ENCODE assay signal across 1 cellular context in genomic region chr15:92903956-92904831, GRCh38.
A peak's percentile ranks its signal among the peaks of the same experiment; 100 is the strongest.
TF ChIP-seq lines count a peak whose summit lies in the region.

No MANE protein-coding gene starts in this region.

TF ChIP-seq in K562, 482 proteins besides CTCF, POLR2A, EP300 and RAD21 (continued from another document and continues in another):
- TF ChIP-seq, protein P1, sequence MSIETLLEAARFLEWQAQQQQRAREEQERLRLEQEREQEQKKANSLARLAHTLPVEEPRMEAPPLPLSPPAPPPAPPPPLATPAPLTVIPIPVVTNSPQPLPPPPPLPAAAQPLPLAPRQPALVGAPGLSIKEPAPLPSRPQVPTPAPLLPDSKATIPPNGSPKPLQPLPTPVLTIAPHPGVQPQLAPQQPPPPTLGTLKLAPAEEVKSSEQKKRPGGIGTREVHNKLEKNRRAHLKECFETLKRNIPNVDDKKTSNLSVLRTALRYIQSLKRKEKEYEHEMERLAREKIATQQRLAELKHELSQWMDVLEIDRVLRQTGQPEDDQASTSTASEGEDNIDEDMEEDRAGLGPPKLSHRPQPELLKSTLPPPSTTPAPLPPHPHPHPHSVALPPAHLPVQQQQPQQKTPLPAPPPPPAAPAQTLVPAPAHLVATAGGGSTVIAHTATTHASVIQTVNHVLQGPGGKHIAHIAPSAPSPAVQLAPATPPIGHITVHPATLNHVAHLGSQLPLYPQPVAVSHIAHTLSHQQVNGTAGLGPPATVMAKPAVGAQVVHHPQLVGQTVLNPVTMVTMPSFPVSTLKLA (conservative IDR thresholded peaks at IDR 0.05) = peak; percentile 90 to 94
- TF ChIP-seq ZBTB17 (CRISPR knock-in tag; IDR thresholded peaks at IDR 0.05) (peak; percentile 94), ZNF324 (CRISPR knock-in tag; IDR thresholded peaks at IDR 0.05) (peak; percentile 41), TCF7L2 (IDR thresholded peaks at IDR 0.05; ENCODE audit: low read depth, low read length) (peak; percentile 85), NR0B1 (IDR thresholded peaks at IDR 0.05; ENCODE audit: partially characterized antibody) (no peak), AFF4 (CRISPR knock-in tag; IDR thresholded peaks at IDR 0.05) (peak; percentile 94), ETV6 (IDR thresholded peaks at IDR 0.05; ENCODE audit: borderline replicate concordance in 1 of 2, low read depth in 2 of 2, low read length in 1 of 2) (no peak), ETV6 (CRISPR knock-in tag; IDR thresholded peaks at IDR 0.05; ENCODE audit: borderline replicate concordance) (no peak), ZNF444 (CRISPR knock-in tag; IDR thresholded peaks at IDR 0.05) (no peak), ASH1L (IDR thresholded peaks at IDR 0.05; ENCODE audit: borderline replicate concordance, low read depth, partially characterized antibody) (no peak), NRF1 (conservative IDR thresholded peaks at IDR 0.05 in 1 of 2, IDR thresholded peaks at IDR 0.05 in 1 of 2) (peak; percentile 97 to 98), HNRNPK (IDR thresholded peaks at IDR 0.05; ENCODE audit: low read depth, low read length, poor library complexity, severe bottlenecking) (no peak), E2F6 (IDR thresholded peaks at IDR 0.05; ENCODE audit: borderline replicate concordance in 1 of 2, extremely low read depth in 1 of 2, insufficient read depth in 1 of 2, insufficient read length in 1 of 2, low read depth in 1 of 2, low read length in 1 of 2, poor library complexity in 1 of 2, severe bottlenecking in 1 of 2) (peak in 1 of 2 experiments; percentile 42), KLF13 (tag; IDR thresholded peaks at IDR 0.05; ENCODE audit: borderline replicate concordance, low read depth) (peak; percentile 61; the same call in 1 of the 2 replicates), KDM2B (CRISPR knock-in tag; IDR thresholded peaks at IDR 0.05) (0 out of 2 replicates have a peak, but pooled peaks have one; percentile 45), ZNF140 (CRISPR knock-in tag; IDR thresholded peaks at IDR 0.05) (no peak), FOXP1 (CRISPR knock-in tag; IDR thresholded peaks at IDR 0.05) (peak; percentile 90), RNF2 (IDR thresholded peaks at IDR 0.05) (peak; percentile 78), CSDE1 (IDR thresholded peaks at IDR 0.05) (peak in 1 of 2 experiments; percentile 69; a peak in 2 of 4 replicates)
- TF ChIP-seq, protein P2, sequence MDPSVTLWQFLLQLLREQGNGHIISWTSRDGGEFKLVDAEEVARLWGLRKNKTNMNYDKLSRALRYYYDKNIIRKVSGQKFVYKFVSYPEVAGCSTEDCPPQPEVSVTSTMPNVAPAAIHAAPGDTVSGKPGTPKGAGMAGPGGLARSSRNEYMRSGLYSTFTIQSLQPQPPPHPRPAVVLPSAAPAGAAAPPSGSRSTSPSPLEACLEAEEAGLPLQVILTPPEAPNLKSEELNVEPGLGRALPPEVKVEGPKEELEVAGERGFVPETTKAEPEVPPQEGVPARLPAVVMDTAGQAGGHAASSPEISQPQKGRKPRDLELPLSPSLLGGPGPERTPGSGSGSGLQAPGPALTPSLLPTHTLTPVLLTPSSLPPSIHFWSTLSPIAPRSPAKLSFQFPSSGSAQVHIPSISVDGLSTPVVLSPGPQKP (CRISPR knock-in tag; IDR thresholded peaks at IDR 0.05) = no peak
- TF ChIP-seq, protein P3, sequence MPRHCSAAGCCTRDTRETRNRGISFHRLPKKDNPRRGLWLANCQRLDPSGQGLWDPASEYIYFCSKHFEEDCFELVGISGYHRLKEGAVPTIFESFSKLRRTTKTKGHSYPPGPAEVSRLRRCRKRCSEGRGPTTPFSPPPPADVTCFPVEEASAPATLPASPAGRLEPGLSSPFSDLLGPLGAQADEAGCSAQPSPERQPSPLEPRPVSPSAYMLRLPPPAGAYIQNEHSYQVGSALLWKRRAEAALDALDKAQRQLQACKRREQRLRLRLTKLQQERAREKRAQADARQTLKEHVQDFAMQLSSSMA (CRISPR knock-in tag; IDR thresholded peaks at IDR 0.05) = no peak
- TF ChIP-seq, protein P4, sequence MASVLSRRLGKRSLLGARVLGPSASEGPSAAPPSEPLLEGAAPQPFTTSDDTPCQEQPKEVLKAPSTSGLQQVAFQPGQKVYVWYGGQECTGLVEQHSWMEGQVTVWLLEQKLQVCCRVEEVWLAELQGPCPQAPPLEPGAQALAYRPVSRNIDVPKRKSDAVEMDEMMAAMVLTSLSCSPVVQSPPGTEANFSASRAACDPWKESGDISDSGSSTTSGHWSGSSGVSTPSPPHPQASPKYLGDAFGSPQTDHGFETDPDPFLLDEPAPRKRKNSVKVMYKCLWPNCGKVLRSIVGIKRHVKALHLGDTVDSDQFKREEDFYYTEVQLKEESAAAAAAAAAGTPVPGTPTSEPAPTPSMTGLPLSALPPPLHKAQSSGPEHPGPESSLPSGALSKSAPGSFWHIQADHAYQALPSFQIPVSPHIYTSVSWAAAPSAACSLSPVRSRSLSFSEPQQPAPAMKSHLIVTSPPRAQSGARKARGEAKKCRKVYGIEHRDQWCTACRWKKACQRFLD (CRISPR knock-in tag; IDR thresholded peaks at IDR 0.05) = peak; percentile 98
- TF ChIP-seq, protein P5, sequence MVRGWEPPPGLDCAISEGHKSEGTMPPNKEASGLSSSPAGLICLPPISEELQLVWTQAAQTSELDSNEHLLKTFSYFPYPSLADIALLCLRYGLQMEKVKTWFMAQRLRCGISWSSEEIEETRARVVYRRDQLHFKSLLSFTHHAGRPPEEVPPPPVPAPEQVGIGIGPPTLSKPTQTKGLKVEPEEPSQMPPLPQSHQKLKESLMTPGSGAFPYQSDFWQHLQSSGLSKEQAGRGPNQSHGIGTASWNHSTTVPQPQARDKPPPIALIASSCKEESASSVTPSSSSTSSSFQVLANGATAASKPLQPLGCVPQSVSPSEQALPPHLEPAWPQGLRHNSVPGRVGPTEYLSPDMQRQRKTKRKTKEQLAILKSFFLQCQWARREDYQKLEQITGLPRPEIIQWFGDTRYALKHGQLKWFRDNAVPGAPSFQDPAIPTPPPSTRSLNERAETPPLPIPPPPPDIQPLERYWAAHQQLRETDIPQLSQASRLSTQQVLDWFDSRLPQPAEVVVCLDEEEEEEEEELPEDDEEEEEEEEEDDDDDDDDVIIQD (CRISPR knock-in tag; IDR thresholded peaks at IDR 0.05) = no peak
- TF ChIP-seq, protein P6, sequence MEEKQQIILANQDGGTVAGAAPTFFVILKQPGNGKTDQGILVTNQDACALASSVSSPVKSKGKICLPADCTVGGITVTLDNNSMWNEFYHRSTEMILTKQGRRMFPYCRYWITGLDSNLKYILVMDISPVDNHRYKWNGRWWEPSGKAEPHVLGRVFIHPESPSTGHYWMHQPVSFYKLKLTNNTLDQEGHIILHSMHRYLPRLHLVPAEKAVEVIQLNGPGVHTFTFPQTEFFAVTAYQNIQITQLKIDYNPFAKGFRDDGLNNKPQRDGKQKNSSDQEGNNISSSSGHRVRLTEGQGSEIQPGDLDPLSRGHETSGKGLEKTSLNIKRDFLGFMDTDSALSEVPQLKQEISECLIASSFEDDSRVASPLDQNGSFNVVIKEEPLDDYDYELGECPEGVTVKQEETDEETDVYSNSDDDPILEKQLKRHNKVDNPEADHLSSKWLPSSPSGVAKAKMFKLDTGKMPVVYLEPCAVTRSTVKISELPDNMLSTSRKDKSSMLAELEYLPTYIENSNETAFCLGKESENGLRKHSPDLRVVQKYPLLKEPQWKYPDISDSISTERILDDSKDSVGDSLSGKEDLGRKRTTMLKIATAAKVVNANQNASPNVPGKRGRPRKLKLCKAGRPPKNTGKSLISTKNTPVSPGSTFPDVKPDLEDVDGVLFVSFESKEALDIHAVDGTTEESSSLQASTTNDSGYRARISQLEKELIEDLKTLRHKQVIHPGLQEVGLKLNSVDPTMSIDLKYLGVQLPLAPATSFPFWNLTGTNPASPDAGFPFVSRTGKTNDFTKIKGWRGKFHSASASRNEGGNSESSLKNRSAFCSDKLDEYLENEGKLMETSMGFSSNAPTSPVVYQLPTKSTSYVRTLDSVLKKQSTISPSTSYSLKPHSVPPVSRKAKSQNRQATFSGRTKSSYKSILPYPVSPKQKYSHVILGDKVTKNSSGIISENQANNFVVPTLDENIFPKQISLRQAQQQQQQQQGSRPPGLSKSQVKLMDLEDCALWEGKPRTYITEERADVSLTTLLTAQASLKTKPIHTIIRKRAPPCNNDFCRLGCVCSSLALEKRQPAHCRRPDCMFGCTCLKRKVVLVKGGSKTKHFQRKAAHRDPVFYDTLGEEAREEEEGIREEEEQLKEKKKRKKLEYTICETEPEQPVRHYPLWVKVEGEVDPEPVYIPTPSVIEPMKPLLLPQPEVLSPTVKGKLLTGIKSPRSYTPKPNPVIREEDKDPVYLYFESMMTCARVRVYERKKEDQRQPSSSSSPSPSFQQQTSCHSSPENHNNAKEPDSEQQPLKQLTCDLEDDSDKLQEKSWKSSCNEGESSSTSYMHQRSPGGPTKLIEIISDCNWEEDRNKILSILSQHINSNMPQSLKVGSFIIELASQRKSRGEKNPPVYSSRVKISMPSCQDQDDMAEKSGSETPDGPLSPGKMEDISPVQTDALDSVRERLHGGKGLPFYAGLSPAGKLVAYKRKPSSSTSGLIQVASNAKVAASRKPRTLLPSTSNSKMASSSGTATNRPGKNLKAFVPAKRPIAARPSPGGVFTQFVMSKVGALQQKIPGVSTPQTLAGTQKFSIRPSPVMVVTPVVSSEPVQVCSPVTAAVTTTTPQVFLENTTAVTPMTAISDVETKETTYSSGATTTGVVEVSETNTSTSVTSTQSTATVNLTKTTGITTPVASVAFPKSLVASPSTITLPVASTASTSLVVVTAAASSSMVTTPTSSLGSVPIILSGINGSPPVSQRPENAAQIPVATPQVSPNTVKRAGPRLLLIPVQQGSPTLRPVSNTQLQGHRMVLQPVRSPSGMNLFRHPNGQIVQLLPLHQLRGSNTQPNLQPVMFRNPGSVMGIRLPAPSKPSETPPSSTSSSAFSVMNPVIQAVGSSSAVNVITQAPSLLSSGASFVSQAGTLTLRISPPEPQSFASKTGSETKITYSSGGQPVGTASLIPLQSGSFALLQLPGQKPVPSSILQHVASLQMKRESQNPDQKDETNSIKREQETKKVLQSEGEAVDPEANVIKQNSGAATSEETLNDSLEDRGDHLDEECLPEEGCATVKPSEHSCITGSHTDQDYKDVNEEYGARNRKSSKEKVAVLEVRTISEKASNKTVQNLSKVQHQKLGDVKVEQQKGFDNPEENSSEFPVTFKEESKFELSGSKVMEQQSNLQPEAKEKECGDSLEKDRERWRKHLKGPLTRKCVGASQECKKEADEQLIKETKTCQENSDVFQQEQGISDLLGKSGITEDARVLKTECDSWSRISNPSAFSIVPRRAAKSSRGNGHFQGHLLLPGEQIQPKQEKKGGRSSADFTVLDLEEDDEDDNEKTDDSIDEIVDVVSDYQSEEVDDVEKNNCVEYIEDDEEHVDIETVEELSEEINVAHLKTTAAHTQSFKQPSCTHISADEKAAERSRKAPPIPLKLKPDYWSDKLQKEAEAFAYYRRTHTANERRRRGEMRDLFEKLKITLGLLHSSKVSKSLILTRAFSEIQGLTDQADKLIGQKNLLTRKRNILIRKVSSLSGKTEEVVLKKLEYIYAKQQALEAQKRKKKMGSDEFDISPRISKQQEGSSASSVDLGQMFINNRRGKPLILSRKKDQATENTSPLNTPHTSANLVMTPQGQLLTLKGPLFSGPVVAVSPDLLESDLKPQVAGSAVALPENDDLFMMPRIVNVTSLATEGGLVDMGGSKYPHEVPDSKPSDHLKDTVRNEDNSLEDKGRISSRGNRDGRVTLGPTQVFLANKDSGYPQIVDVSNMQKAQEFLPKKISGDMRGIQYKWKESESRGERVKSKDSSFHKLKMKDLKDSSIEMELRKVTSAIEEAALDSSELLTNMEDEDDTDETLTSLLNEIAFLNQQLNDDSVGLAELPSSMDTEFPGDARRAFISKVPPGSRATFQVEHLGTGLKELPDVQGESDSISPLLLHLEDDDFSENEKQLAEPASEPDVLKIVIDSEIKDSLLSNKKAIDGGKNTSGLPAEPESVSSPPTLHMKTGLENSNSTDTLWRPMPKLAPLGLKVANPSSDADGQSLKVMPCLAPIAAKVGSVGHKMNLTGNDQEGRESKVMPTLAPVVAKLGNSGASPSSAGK (IDR thresholded peaks at IDR 0.05) = no peak
- TF ChIP-seq, protein P7, sequence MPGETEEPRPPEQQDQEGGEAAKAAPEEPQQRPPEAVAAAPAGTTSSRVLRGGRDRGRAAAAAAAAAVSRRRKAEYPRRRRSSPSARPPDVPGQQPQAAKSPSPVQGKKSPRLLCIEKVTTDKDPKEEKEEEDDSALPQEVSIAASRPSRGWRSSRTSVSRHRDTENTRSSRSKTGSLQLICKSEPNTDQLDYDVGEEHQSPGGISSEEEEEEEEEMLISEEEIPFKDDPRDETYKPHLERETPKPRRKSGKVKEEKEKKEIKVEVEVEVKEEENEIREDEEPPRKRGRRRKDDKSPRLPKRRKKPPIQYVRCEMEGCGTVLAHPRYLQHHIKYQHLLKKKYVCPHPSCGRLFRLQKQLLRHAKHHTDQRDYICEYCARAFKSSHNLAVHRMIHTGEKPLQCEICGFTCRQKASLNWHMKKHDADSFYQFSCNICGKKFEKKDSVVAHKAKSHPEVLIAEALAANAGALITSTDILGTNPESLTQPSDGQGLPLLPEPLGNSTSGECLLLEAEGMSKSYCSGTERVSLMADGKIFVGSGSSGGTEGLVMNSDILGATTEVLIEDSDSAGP (CRISPR knock-in tag; IDR thresholded peaks at IDR 0.05) = peak; percentile 40; the same call in 1 of the 2 replicates
